ENCODE assay signal across 7 cellular contexts in the genomic region with DNA sequence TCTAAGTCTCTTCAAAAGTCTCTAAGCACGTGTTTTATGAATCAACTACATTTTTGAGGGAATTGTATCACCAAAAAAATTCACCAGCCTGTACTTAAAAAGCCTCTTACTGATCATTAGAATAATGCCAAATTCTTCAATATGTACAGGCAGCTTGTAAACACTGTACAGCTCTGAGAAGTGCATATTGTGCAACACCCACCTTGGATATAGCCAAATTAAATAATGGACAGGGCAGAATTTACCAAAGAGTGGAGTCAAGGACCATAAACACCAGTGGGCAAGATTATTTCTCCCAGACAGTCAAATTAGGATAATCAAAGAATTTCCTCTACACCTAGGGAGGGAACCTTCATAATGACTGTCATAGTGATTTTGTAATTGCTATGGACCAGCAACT.
"Had no signal": no experiment of that assay in that cellular context is flagged by ENCODE, and none has a peak within 500 bp of the region (broad histone marks: within the 10 kb centered on the region; RNA-seq: fewer than 3 reads in every experiment).

No MANE protein-coding gene starts in this region.

- H3K36me3 Mint-ChIP-seq: IgD-negative memory B cell had no signal

- H3K4me3 ChIP-seq: GM23338 had no signal

- H2AFZ ChIP-seq: GM23338 had no signal

- H3K4me2 ChIP-seq: GM23338 had no signal

- H3K9me3 Mint-ChIP-seq: GM23338, H9 had no signal

- H3K27ac Mint-ChIP-seq: H9, IgD-negative memory B cell had no signal

- H3K27me3 Mint-ChIP-seq: IgD-negative memory B cell had no signal

- ATAC-seq: GM23338 had no signal

- H3K4me1 Mint-ChIP-seq: GM23338, H9, IgD-negative memory B cell had no signal

- FAIRE-seq: H1, H54, HTR-8/SVneo had no signal

- H3K4me3 Mint-ChIP-seq: GM23338, H9, IgD-negative memory B cell had no signal

- DNase-seq: H9, HCEC 1CT had no signal
